ENCODE assay signal across 27 cellular contexts in the genomic region with DNA sequence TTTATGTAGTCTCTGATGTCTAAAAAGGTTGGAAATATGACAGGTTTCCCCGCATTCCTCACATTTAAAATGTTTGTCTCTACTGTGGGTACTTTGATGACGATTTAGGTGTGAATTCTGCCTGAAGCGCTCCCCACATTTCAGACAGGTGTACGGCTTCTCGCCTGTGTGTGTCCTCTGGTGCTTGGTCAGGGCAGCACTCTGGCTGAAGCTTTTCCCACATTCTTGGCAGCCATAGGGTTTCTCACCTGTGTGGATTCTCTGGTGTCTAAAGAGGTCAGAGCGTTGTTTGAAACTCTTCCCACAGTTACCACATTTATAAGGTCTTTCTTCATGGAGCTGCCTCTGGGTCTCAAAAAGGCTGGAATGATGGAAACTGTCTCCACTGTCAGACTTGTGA. TPM values are rescaled to one million over a fixed set of nuclear protein-coding genes. Genes with fewer than 3 reads are reported as not detected.
A peak's percentile ranks its signal among the peaks of the same experiment; 100 is the strongest.
DNase-seq lines count a peak whose midpoint lies in the region; ATAC-seq and TF ChIP-seq lines count a peak whose summit lies in the region.
"Had no signal": no experiment of that assay in that cellular context is flagged by ENCODE, and none has a peak within 500 bp of the region (broad histone marks: within the 10 kb centered on the region; RNA-seq: fewer than 3 reads in every experiment).

No MANE protein-coding gene starts in this region.

- intact Hi-C loops in posterior vena cava (cut with DNase I), result no loop called here
- intact Hi-C loops in lower leg skin (cut with DNase I; ENCODE audit: low total_unique reads), result no loop called here

- H3K4me3 Mint-ChIP-seq in activated T-cell treated with anti-CD3 and anti-CD28 coated beads, Interleukin-2, amount 50 U/mL, for 24 hours, result no peak overlapping the region
- no peak overlapping the region for H3K4me3 Mint-ChIP-seq in effector memory CD8-positive, alpha-beta T cell
- no peak overlapping the region for H3K4me3 Mint-ChIP-seq in stimulated activated effector memory CD8-positive, alpha-beta T cell treated with anti-CD3 and anti-CD28 coated beads, Interleukin-12 subunit alpha, Interleukin-12 subunit beta, amount 100 ng/mL, for 72 hours
- H3K4me3 Mint-ChIP-seq: activated CD4-positive, alpha-beta memory T cell treated with anti-CD3 and anti-CD28 coated beads, Interleukin-2, amount 10 ng/mL, durations not matched to agents 7 days and 5 days; activated naive CD4-positive, alpha-beta T cell treated with anti-CD3 and anti-CD28 coated beads, Interleukin-2, amount 10 ng/mL, durations not matched to agents 7 days and 5 days; GM23338; HFFc6; nephron progenitor cell had no signal

- peak overlapping the region; percentile 29 for H3K27ac Mint-ChIP-seq in activated T-cell treated with anti-CD3 and anti-CD28 coated beads, Interleukin-2, amount 50 U/mL, for 24 hours
- peak overlapping the region; percentile 17 to 49 for H3K27ac Mint-ChIP-seq in effector memory CD8-positive, alpha-beta T cell
- H3K27ac Mint-ChIP-seq in stimulated activated effector memory CD8-positive, alpha-beta T cell treated with anti-CD3 and anti-CD28 coated beads, Interleukin-12 subunit alpha, Interleukin-12 subunit beta, amount 100 ng/mL, for 72 hours, result peak overlapping the region; percentile 23
- H3K27ac Mint-ChIP-seq: activated CD4-positive, alpha-beta memory T cell treated with anti-CD3 and anti-CD28 coated beads, Interleukin-2, amount 10 ng/mL, durations not matched to agents 7 days and 5 days; activated naive CD4-positive, alpha-beta T cell treated with anti-CD3 and anti-CD28 coated beads, Interleukin-2, amount 10 ng/mL, durations not matched to agents 7 days and 5 days; CD4-positive, CD25-positive, alpha-beta regulatory T cell; GM23338; HFFc6; nephron progenitor cell had no signal

- DNase-seq in activated T-cell treated with anti-CD3 and anti-CD28 coated beads, Interleukin-2, amount 50 U/mL, for 24 hours, result no peak
- DNase-seq in activated T-cell treated with anti-CD3 and anti-CD28 coated beads, Interleukin-2, amount 50 U/mL, for 48 hours, result no peak
- no peak for DNase-seq in effector memory CD8-positive, alpha-beta T cell
- DNase-seq in stimulated activated effector memory CD8-positive, alpha-beta T cell treated with anti-CD3 and anti-CD28 coated beads, Interleukin-12 subunit alpha, Interleukin-12 subunit beta, amount 100 ng/mL, for 72 hours (ENCODE audit: low spot score in 2 of 2), result no peak
- no peak for DNase-seq in posterior vena cava (ENCODE audit: low spot score)
- no peak for DNase-seq in lower leg skin (ENCODE audit: low spot score in 2 of 2)
- DNase-seq: activated CD4-positive, alpha-beta memory T cell treated with anti-CD3 and anti-CD28 coated beads, Interleukin-2, amount 10 ng/mL, durations not matched to agents 7 days and 5 days; activated CD4-positive, CD25-positive, alpha-beta regulatory T cell treated with anti-CD3 and anti-CD28 coated beads, Interleukin-2, amount 50 U/mL, for 72 hours; activated CD8-positive, alpha-beta memory T cell treated with anti-CD3 and anti-CD28 coated beads, Interleukin-2, amount 50 U/mL, for 4 hours; activated naive CD4-positive, alpha-beta T cell treated with anti-CD3 and anti-CD28 coated beads, Interleukin-2, amount 10 ng/mL, durations not matched to agents 7 days and 5 days; amygdala; brain microvascular endothelial cell; CD4-positive, CD25-positive, alpha-beta regulatory T cell; EL; HFFc6; KBM-7; kidney glomerular epithelial cell; NCI-H1092 treated with DMSO at 0.1 percent for 48 hours; NCI-H1694 treated with DMSO at 0.1 percent for 48 hours; NCI-H446 treated with DMSO at 0.1 percent for 48 hours; nephron progenitor cell; SHP77 treated with DMSO at 0.1 percent for 48 hours; stimulated activated naive CD4-positive, alpha-beta T cell treated with Interleukin-2 at 50 U/mL for 16 hours had no signal

- peaks cover 12% of the 10 kb centered on the region for H3K9me3 Mint-ChIP-seq in activated T-cell treated with anti-CD3 and anti-CD28 coated beads, Interleukin-2, amount 50 U/mL, for 24 hours
- H3K9me3 Mint-ChIP-seq in effector memory CD8-positive, alpha-beta T cell, result no peaks in the 10 kb centered on the region
- H3K9me3 Mint-ChIP-seq in stimulated activated effector memory CD8-positive, alpha-beta T cell treated with anti-CD3 and anti-CD28 coated beads, Interleukin-12 subunit alpha, Interleukin-12 subunit beta, amount 100 ng/mL, for 72 hours, result no peaks in the 10 kb centered on the region

- no peaks in the 10 kb centered on the region for H3K27me3 Mint-ChIP-seq in activated T-cell treated with anti-CD3 and anti-CD28 coated beads, Interleukin-2, amount 50 U/mL, for 24 hours
- no peaks in the 10 kb centered on the region for H3K27me3 Mint-ChIP-seq in effector memory CD8-positive, alpha-beta T cell
- H3K27me3 Mint-ChIP-seq: activated CD4-positive, alpha-beta memory T cell treated with anti-CD3 and anti-CD28 coated beads, Interleukin-2, amount 10 ng/mL, durations not matched to agents 7 days and 5 days; activated naive CD4-positive, alpha-beta T cell treated with anti-CD3 and anti-CD28 coated beads, Interleukin-2, amount 10 ng/mL, durations not matched to agents 7 days and 5 days had no signal

- H3K36me3 Mint-ChIP-seq in activated T-cell treated with anti-CD3 and anti-CD28 coated beads, Interleukin-2, amount 50 U/mL, for 24 hours (ENCODE audit: low read depth), result peaks cover 81% of the 10 kb centered on the region
- peaks cover 82% of the 10 kb centered on the region for H3K36me3 Mint-ChIP-seq in effector memory CD8-positive, alpha-beta T cell (ENCODE audit: insufficient read depth)
- H3K36me3 Mint-ChIP-seq in stimulated activated effector memory CD8-positive, alpha-beta T cell treated with anti-CD3 and anti-CD28 coated beads, Interleukin-12 subunit alpha, Interleukin-12 subunit beta, amount 100 ng/mL, for 72 hours, result peaks cover 92% of the 10 kb centered on the region

- TF ChIP-seq CTCF in lower leg skin (IDR thresholded peaks at IDR 0.05), result no peak

- TF ChIP-seq POLR2A in lower leg skin (IDR thresholded peaks at IDR 0.05), result no peak

- 96 to 98% methylated on average over 6 of the region's 6 CpGs for WGBS in lower leg skin, 2 donors

- H3K4me3 ChIP-seq in lower leg skin (ENCODE audit: low read depth, poor library complexity, severe bottlenecking), result no peak overlapping the region
- H3K4me3 ChIP-seq: gastroesophageal sphincter, GM23338, lung, skin epidermis had no signal

- H3K4me1 Mint-ChIP-seq in activated T-cell treated with anti-CD3 and anti-CD28 coated beads, Interleukin-2, amount 50 U/mL, for 24 hours (ENCODE audit: low read depth), result peaks cover 17% of the 10 kb centered on the region
- peaks cover 15 to 18% of the 10 kb centered on the region in 2 donors for H3K4me1 Mint-ChIP-seq in effector memory CD8-positive, alpha-beta T cell (ENCODE audit: low read depth in 2 of 2)
- H3K4me1 Mint-ChIP-seq in stimulated activated effector memory CD8-positive, alpha-beta T cell treated with anti-CD3 and anti-CD28 coated beads, Interleukin-12 subunit alpha, Interleukin-12 subunit beta, amount 100 ng/mL, for 72 hours, result peaks cover 23% of the 10 kb centered on the region

- no peak for ATAC-seq in effector memory CD8-positive, alpha-beta T cell (replicated peaks)
- ATAC-seq in stimulated activated effector memory CD8-positive, alpha-beta T cell treated with anti-CD3 and anti-CD28 coated beads, Interleukin-12 subunit alpha, Interleukin-12 subunit beta, amount 100 ng/mL, for 72 hours, result no peak
- ATAC-seq: gastroesophageal sphincter, GM23338 had no signal

RNA-seq across cellular contexts. Expression of a gene that starts 6.3 kb away (rescaled TPM):
- total RNA-seq in posterior vena cava (10 to 100 TPM; 17.5 to 20.0 TPM), lower leg skin (10 to 100 TPM; 26.2 to 55.0 (median 40.5) TPM)

RNA-seq across cellular contexts. Expression of a gene that starts 10.6 kb away (rescaled TPM):
- total RNA-seq in posterior vena cava (1 to 10 TPM; 5.9 to 7.0 TPM), lower leg skin (1 to 10 TPM; 3.9 to 6.7 (median 5.7) TPM)

RNA-seq across cellular contexts. Expression of a gene that starts 21.1 kb away (rescaled TPM):
- total RNA-seq in posterior vena cava (1 to 10 TPM; 8.0 to 9.8 TPM), lower leg skin (1 to 10 TPM; 1.9 to 5.3 (median 3.3) TPM)

RNA-seq across cellular contexts. Expression of a gene that starts 27.9 kb away (rescaled TPM):
- total RNA-seq in posterior vena cava (100 to 1,000 TPM; 143 to 200 TPM), lower leg skin (100 to 1,000 TPM; 332 to 806 (median 519) TPM)

RNA-seq across cellular contexts. Expression of a gene that starts 55.1 kb away (rescaled TPM):
- total RNA-seq in posterior vena cava (10 to 100 TPM; 22.9 to 25.7 TPM), lower leg skin (10 to 100 TPM; 23.7 to 41.6 (median 28.3) TPM)
